11 cellular contexts compared by ENCODE assay signal in genomic region chr5:141855265-141856029, GRCh38. TPM values are rescaled to one million over a fixed set of nuclear protein-coding genes. Genes with fewer than 3 reads are reported as not detected.
DNase-seq lines count a peak whose midpoint lies in the region; ATAC-seq and TF ChIP-seq lines count a peak whose summit lies in the region.
"Had no signal": no experiment of that assay in that cellular context is flagged by ENCODE, and none has a peak within 500 bp of the region (broad histone marks: within the 10 kb centered on the region; RNA-seq: fewer than 3 reads in every experiment).

No MANE protein-coding gene starts in this region.

- no peak overlapping the region for H3K4me3 ChIP-seq in SJCRH30
- H3K4me3 ChIP-seq in left ventricle myocardium inferior: no peak overlapping the region
- no peak overlapping the region for H3K4me3 ChIP-seq in thyroid gland (replicated peaks in 1 of 3)
- H3K4me3 ChIP-seq in WERI-Rb-1 (ENCODE audit: low read depth, low read length): no peak overlapping the region
- H3K4me3 ChIP-seq: lung had no signal

- TF ChIP-seq CTCF in left ventricle myocardium inferior (IDR thresholded peaks at IDR 0.05; ENCODE audit: borderline replicate concordance) (no peak), thyroid gland (IDR thresholded peaks at IDR 0.05) (no peak), WERI-Rb-1 (IDR thresholded peaks at IDR 0.05; ENCODE audit: low read depth, low read length) (no peak)

- no peak for ATAC-seq in HG03108 (IDR thresholded peaks at IDR 0.05; ENCODE audit: unreplicated experiment)
- ATAC-seq: PC-3 had no signal

- no peak overlapping the region for H3K27ac ChIP-seq in SJCRH30
- peak overlapping the region; percentile 51 for H3K27ac ChIP-seq in left ventricle myocardium inferior (replicated peaks)
- no peak overlapping the region for H3K27ac ChIP-seq in thyroid gland
- H3K27ac ChIP-seq in WERI-Rb-1: no peak overlapping the region

- H3K4me1 ChIP-seq in SJCRH30: no peaks in the 10 kb centered on the region
- peaks cover 69% of the 10 kb centered on the region for H3K4me1 ChIP-seq in left ventricle myocardium inferior
- H3K4me1 ChIP-seq in thyroid gland: peaks cover 13 to 25% of the 10 kb centered on the region in 2 donors

- WGBS in thyroid gland, 2 donors: 26 to 33% methylated on average over 8 of the region's 8 CpGs

- H3K9me3 ChIP-seq in SJCRH30 (replicated peaks): no peaks in the 10 kb centered on the region
- no peaks in the 10 kb centered on the region for H3K9me3 ChIP-seq in left ventricle myocardium inferior (replicated peaks)
- H3K9me3 ChIP-seq in thyroid gland: no peaks in the 10 kb centered on the region
- no peaks in the 10 kb centered on the region for H3K9me3 ChIP-seq in WERI-Rb-1 (ENCODE audit: severe bottlenecking)

- peaks cover 8% of the 10 kb centered on the region; the same call in 1 of the 2 replicates for H3K27me3 ChIP-seq in SJCRH30
- H3K27me3 ChIP-seq in left ventricle myocardium inferior (ENCODE audit: low read depth): no peaks in the 10 kb centered on the region
- H3K27me3 ChIP-seq in thyroid gland: no peaks in the 10 kb centered on the region
- no peaks in the 10 kb centered on the region for H3K27me3 ChIP-seq in WERI-Rb-1 (ENCODE audit: insufficient read depth, low read depth, severe bottlenecking)

- peak; percentile 17 for DNase-seq in NCI-H2107 treated with DMSO at 0.1 percent for 48 hours (lab: John Stamatoyannopoulos, UW; ENCODE audit: unreplicated experiment)
- DNase-seq in NCI-H2107 (lab: John Stamatoyannopoulos, UW): no peak
- DNase-seq in SJCRH30: peak; percentile 21 to 33
- DNase-seq in left ventricle myocardium inferior: peak; percentile 60
- DNase-seq in thyroid gland: peak; percentile 63 to 71
- no peak for DNase-seq in WERI-Rb-1
- DNase-seq in NCI-H1048 (lab: John Stamatoyannopoulos, UW): no peak
- DNase-seq: Kasumi-1, PC-3 had no signal

- intact Hi-C loops in left ventricle myocardium inferior (cut with micrococcal nuclease) (no loop called here), thyroid gland (cut with DNase I) (no loop called here)

- H3K36me3 ChIP-seq in SJCRH30 (no peaks in the 10 kb centered on the region), left ventricle myocardium inferior (peaks cover 10% of the 10 kb centered on the region), thyroid gland (no peaks in the 10 kb centered on the region), WERI-Rb-1 (no peaks in the 10 kb centered on the region)

- no peak for TF ChIP-seq POLR2A in thyroid gland (IDR thresholded peaks at IDR 0.05)

RNA-seq across cellular contexts. Expression of gene PCDH1, which starts 22.8 kb away (rescaled TPM):
- 0.08 and 0.20 TPM in 2 replicates for total RNA-seq in SJCRH30 (2014; rRNA removed; shearing (Covaris generic))
- total RNA-seq in left ventricle myocardium inferior (16.1 TPM), thyroid gland (10 to 100 TPM; 23.4 to 76.2 (median 37.5) TPM)

Comparison
In these comparisons a context has a peak if more than half of its experiments do, and no peak if none do; other contexts are left out.
1. DNase-seq: peak in NCI-H2107 treated with DMSO at 0.1 percent for 48 hours (single experiment), SJCRH30 (2 of 2), left ventricle myocardium inferior (single experiment) and thyroid gland (2 of 2); none in NCI-H2107 (single experiment), WERI-Rb-1 (single experiment) and NCI-H1048 (single experiment).
2. RNA of gene PCDH1, which starts 22.8 kb away (total RNA-seq): 23.4 to 76.2 TPM in thyroid gland and 16.1 TPM in left ventricle myocardium inferior (single experiment); 0.08 to 0.20 TPM in SJCRH30; every median in the first group is over 10 times any median in the second.